Comparison of ENCODE assay signal across 8 cellular contexts in the genomic region with DNA sequence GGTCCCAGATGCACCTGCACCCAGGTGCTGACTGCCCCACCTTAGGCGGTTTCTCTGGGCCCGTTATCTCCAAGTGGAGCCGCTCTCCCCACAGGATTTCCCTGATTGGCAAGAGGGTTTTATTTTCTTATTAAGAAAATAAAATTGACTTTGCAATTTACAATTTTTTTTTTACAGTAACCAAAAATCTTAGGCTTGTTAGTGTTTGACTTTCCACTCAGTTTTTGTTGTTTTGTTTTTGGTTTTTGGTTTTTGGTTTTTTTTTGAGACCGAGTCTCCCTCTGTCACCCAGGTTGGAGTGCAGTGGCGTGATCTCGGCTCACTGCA. TPM values are rescaled to one million over a fixed set of nuclear protein-coding genes. Genes with fewer than 3 reads are reported as not detected.
A peak's percentile ranks its signal among the peaks of the same experiment; 100 is the strongest.
DNase-seq lines count a peak whose midpoint lies in the region; ATAC-seq, FAIRE-seq and TF ChIP-seq lines count a peak whose summit lies in the region.

No MANE protein-coding gene starts in this region.

- no peaks in the 10 kb centered on the region for H3F3A ChIP-seq in SU-DHL-6 (ENCODE audit: insufficient read depth)

- H3K27ac Mint-ChIP-seq in CD8-positive, alpha-beta memory T cell: peak overlapping the region in 4 of 8 donors; percentile 54 to 85 (median 72)

- intact Hi-C loops in esophagus squamous epithelium (cut with DNase I): no loop called here
- intact Hi-C loops in prostate gland (cut with DNase I): loop anchor here (5.0 kb wide), 1 partner anchor 45 kb away; no protein-coding TSS in a partner anchor

- H3K4me3 Mint-ChIP-seq in CD8-positive, alpha-beta memory T cell: peak overlapping the region; percentile 70 to 90 (median 77)

- H3K4me1 ChIP-seq in CD8-positive, alpha-beta memory T cell (ENCODE audit: insufficient read depth, low read length): peaks cover 9% of the 10 kb centered on the region
- H3K4me1 ChIP-seq in esophagus squamous epithelium (peaks cover 14 to 49% (median 15%) of the 10 kb centered on the region in 3 donors), prostate gland (replicated peaks) (peaks cover 4% of the 10 kb centered on the region)

- no peaks in the 10 kb centered on the region for H3K9me3 ChIP-seq in CD8-positive, alpha-beta memory T cell (ENCODE audit: low read length)
- H3K9me3 ChIP-seq in SU-DHL-6 (ENCODE audit: insufficient read depth, low read length) (no peaks in the 10 kb centered on the region), esophagus squamous epithelium (no peaks in the 10 kb centered on the region), prostate gland (no peaks in the 10 kb centered on the region)

- H3K4me1 Mint-ChIP-seq in CD8-positive, alpha-beta memory T cell: peaks cover 19 to 39% (median 32%) of the 10 kb centered on the region in 3 donors

- H4K20me1 ChIP-seq in SU-DHL-6 (ENCODE audit: low read depth, low read length): no peaks in the 10 kb centered on the region

- WGBS in esophagus squamous epithelium, 2 donors: 31 to 33% methylated on average over 6 of the region's 6 CpGs
- WGBS in prostate gland: 38% methylated on average over 6 of the region's 6 CpGs

- no peak for TF ChIP-seq POLR2A in esophagus squamous epithelium (IDR thresholded peaks at IDR 0.05)
- TF ChIP-seq POLR2A in prostate gland (IDR thresholded peaks at IDR 0.05): no peak
- no peak for TF ChIP-seq POLR2A in GM12892 (IDR thresholded peaks at IDR 0.05; ENCODE audit: low read depth, low read length)

- TF ChIP-seq CTCF in SU-DHL-6 (IDR thresholded peaks at IDR 0.05; ENCODE audit: insufficient read depth, low read length, poor library complexity, severe bottlenecking) (no peak), esophagus squamous epithelium (IDR thresholded peaks at IDR 0.05) (no peak), prostate gland (IDR thresholded peaks at IDR 0.05) (no peak)

- ATAC-seq in GM18909 (IDR thresholded peaks at IDR 0.05; ENCODE audit: poor library complexity, unreplicated experiment) (no peak), GM18517 (IDR thresholded peaks at IDR 0.05; ENCODE audit: unreplicated experiment) (no peak)

- POLR2A ChIA-PET in CD8-positive, alpha-beta memory T cell (lab: Charles Lee): no interaction called here

- DNase-seq in CD8-positive, alpha-beta memory T cell: no peak
- DNase-seq in esophagus squamous epithelium (lab: John Stamatoyannopoulos, UW): no peak
- no peak for DNase-seq in prostate gland (ENCODE audit: low spot score)
- DNase-seq in DMS 273 treated with DMSO at 0.1 percent for 48 hours (lab: John Stamatoyannopoulos, UW): no peak
- no peak for DNase-seq in GM12892 (ENCODE audit: insufficient read length)

- no peaks in the 10 kb centered on the region for H3K9me2 ChIP-seq in SU-DHL-6 (replicated peaks; ENCODE audit: insufficient read depth, low read length)

- H3K27ac ChIP-seq in CD8-positive, alpha-beta memory T cell (ENCODE audit: low read depth, low read length): no peak overlapping the region
- H3K27ac ChIP-seq in SU-DHL-6 (ENCODE audit: low read depth, low read length): no peak overlapping the region
- H3K27ac ChIP-seq in esophagus squamous epithelium: peak overlapping the region; percentile 48 to 81 (median 68)
- peak overlapping the region in 1 of 2 donors; percentile 64 for H3K27ac ChIP-seq in prostate gland

- peak overlapping the region; percentile 51 for H3K4me3 ChIP-seq in CD8-positive, alpha-beta memory T cell (ENCODE audit: low read length)
- peak overlapping the region; percentile 53 for H3K4me3 ChIP-seq in SU-DHL-6 (ENCODE audit: insufficient read depth, low read length, poor library complexity, severe bottlenecking)
- H3K4me3 ChIP-seq in esophagus squamous epithelium: peak overlapping the region; percentile 54 to 81 (median 68)
- H3K4me3 ChIP-seq in prostate gland: peak overlapping the region; percentile 58 to 68

- H2AFZ ChIP-seq in SU-DHL-6 (ENCODE audit: low read depth, low read length, severe bottlenecking): peak overlapping the region; percentile 19

- no peaks in the 10 kb centered on the region for H3K79me2 ChIP-seq in SU-DHL-6 (ENCODE audit: insufficient read depth, low read length)

- H3K27me3 Mint-ChIP-seq in CD8-positive, alpha-beta memory T cell: peaks cover 0 to 3% of the 10 kb centered on the region in 2 donors

- peak overlapping the region; percentile 59 for H3K4me2 ChIP-seq in SU-DHL-6 (ENCODE audit: low read depth, low read length, poor library complexity, severe bottlenecking)

- CTCF ChIA-PET in CD8-positive, alpha-beta memory T cell (lab: Charles Lee): no interaction called here

- H3K27me3 ChIP-seq in CD8-positive, alpha-beta memory T cell (ENCODE audit: insufficient read depth, low read length, poor library complexity, severe bottlenecking): no peaks in the 10 kb centered on the region
- no peaks in the 10 kb centered on the region for H3K27me3 ChIP-seq in SU-DHL-6 (ENCODE audit: low read length)
- H3K27me3 ChIP-seq in esophagus squamous epithelium: peaks cover 0 to 14% (median 0%) of the 10 kb centered on the region in 4 donors
- no peaks in the 10 kb centered on the region for H3K27me3 ChIP-seq in prostate gland (replicated peaks; ENCODE audit: insufficient read depth)

- no peaks in the 10 kb centered on the region for H3K36me3 ChIP-seq in CD8-positive, alpha-beta memory T cell (ENCODE audit: insufficient read depth, low read length)
- H3K36me3 ChIP-seq in SU-DHL-6 (ENCODE audit: low read length) (no peaks in the 10 kb centered on the region), esophagus squamous epithelium (peaks cover 3 to 15% (median 4%) of the 10 kb centered on the region in 3 donors), prostate gland (no peaks in the 10 kb centered on the region)

- peaks cover 0 to 8% (median 0%) of the 10 kb centered on the region in 3 donors for H3K36me3 Mint-ChIP-seq in CD8-positive, alpha-beta memory T cell

- no peaks in the 10 kb centered on the region for H3K9me3 Mint-ChIP-seq in CD8-positive, alpha-beta memory T cell

- H3K9ac ChIP-seq in SU-DHL-6 (ENCODE audit: low read length): no peak overlapping the region

- no peak for FAIRE-seq in GM12892 (lab: Jason Lieb, UNC)

RNA-seq across cellular contexts. Expression of gene CCDC27, which starts 4.8 kb away (rescaled TPM):
- total RNA-seq in CD8-positive, alpha-beta memory T cell: not detected
- not detected for polyA plus RNA-seq in CD8-positive, alpha-beta memory T cell
- not detected for total RNA-seq in esophagus squamous epithelium
- total RNA-seq in prostate gland: under 1 TPM in 1 of 2 donors, not detected in 1; 0.97 TPM
- polyA plus RNA-seq in GM12892 (2012; ENCODE audit: missing spikeins): not detected

RNA-seq across cellular contexts. Expression of gene SMIM1, which starts 25.1 kb away (rescaled TPM):
- 1 to 10 TPM in 1 of 2 experiments, under 1 TPM in 1; 0.80 to 1.6 TPM for total RNA-seq in CD8-positive, alpha-beta memory T cell
- polyA plus RNA-seq in CD8-positive, alpha-beta memory T cell: 1.1 TPM
- total RNA-seq in esophagus squamous epithelium (1 to 10 TPM in 2 of 4 donors, not detected in 2; 1.5 to 5.3 TPM), prostate gland (100 to 1,000 TPM in 1 of 2 donors, 10 to 100 TPM in 1; 17.7 to 148 TPM)
- not detected for polyA plus RNA-seq in GM12892 (2012; ENCODE audit: missing spikeins)

RNA-seq across cellular contexts. Expression of gene LRRC47, which starts 48.8 kb away (rescaled TPM):
- total RNA-seq in CD8-positive, alpha-beta memory T cell: 10 to 100 TPM; 42.6 to 50.5 TPM
- 36.9 TPM for polyA plus RNA-seq in CD8-positive, alpha-beta memory T cell
- total RNA-seq in esophagus squamous epithelium: 10 to 100 TPM; 23.5 to 32.6 (median 25.5) TPM
- 10 to 100 TPM; 42.4 to 53.8 TPM for total RNA-seq in prostate gland
- polyA plus RNA-seq in GM12892 (2012; ENCODE audit: missing spikeins): 25.2 TPM

Comparison
In these comparisons a context has a peak if more than half of its experiments do, and no peak if none do; other contexts are left out.
1. H3K27ac ChIP-seq: peak in esophagus squamous epithelium (4 of 4); none in CD8-positive, alpha-beta memory T cell (single experiment) and SU-DHL-6 (single experiment).
2. Peak in every context shown above with its lines, with median percentiles within 50 percentile points of each other: H3K4me3 ChIP-seq.